Comparison of ENCODE assay signal across 27 cellular contexts in genomic region chr1:244209955-244210354, GRCh38.
DNase-seq lines count a peak whose midpoint lies in the region; ATAC-seq and TF ChIP-seq lines count a peak whose summit lies in the region.
"Had no signal": no experiment of that assay in that cellular context is flagged by ENCODE, and none has a peak within 500 bp of the region (broad histone marks: within the 10 kb centered on the region; RNA-seq: fewer than 3 reads in every experiment).

No MANE protein-coding gene starts in this region.

- peaks cover 10% of the 10 kb centered on the region for H3K4me1 Mint-ChIP-seq in stimulated activated memory B cell treated with anti-CD40 and anti-IgM and Interleukin-4, amounts not matched to agents 10 μg/mL and 1 μg/mL and 100 μg/mL, for 72 hours
- H3K4me1 Mint-ChIP-seq: CD4-positive, alpha-beta memory T cell had no signal

- no peaks in the 10 kb centered on the region for H3K27me3 Mint-ChIP-seq in stimulated activated memory B cell treated with anti-CD40 and anti-IgM and Interleukin-4, amounts not matched to agents 10 μg/mL and 1 μg/mL and 100 μg/mL, for 72 hours
- H3K27me3 Mint-ChIP-seq: CD4-positive, alpha-beta memory T cell had no signal

- no peaks in the 10 kb centered on the region for H3K79me2 ChIP-seq in GM23248 (ENCODE audit: insufficient read depth)

- H3F3A ChIP-seq in GM23248 (ENCODE audit: insufficient read depth) = no peaks in the 10 kb centered on the region

- in situ Hi-C loops in GM23248 (cut with MboI) = no loop called here

- no peak for TF ChIP-seq CTCF in NB4 (IDR thresholded peaks at IDR 0.05; ENCODE audit: low read depth, low read length)

- H3K4me3 Mint-ChIP-seq in stimulated activated memory B cell treated with anti-CD40 and anti-IgM and Interleukin-4, amounts not matched to agents 10 μg/mL and 1 μg/mL and 100 μg/mL, for 72 hours = no peak overlapping the region
- H3K4me3 Mint-ChIP-seq: CD4-positive, alpha-beta memory T cell; H9; naive thymus-derived CD4-positive, alpha-beta T cell had no signal

- WGBS in GM23248 (ENCODE audit: low coverage in 1 of 2, low lambda C conversion rate in 2 of 2, missing lambda C conversion rate in 2 of 2), 2 experiments = 56 to 58% methylated on average over 5 of the region's 5 CpGs

- H3K9ac ChIP-seq in GM23248 = no peak overlapping the region

- H3K9me2 ChIP-seq in GM23248 (ENCODE audit: insufficient read depth) = no peaks in the 10 kb centered on the region

- TF ChIP-seq POLR2A in NB4 (IDR thresholded peaks at IDR 0.05; ENCODE audit: extremely low read depth, insufficient read length) = no peak

- H3K4me1 ChIP-seq in GM23248 (ENCODE audit: insufficient read depth) = no peaks in the 10 kb centered on the region; the same call in 1 of the 2 replicates

- H3K4me3 ChIP-seq in NB4 (ENCODE audit: low read depth, low read length) (no peak overlapping the region), GM23248 (no peak overlapping the region)
- H3K4me3 ChIP-seq: gastroesophageal sphincter, psoas muscle had no signal

- H3K36me3 Mint-ChIP-seq in stimulated activated memory B cell treated with anti-CD40 and anti-IgM and Interleukin-4, amounts not matched to agents 10 μg/mL and 1 μg/mL and 100 μg/mL, for 72 hours = peaks cover 4% of the 10 kb centered on the region
- H3K36me3 Mint-ChIP-seq: CD4-positive, alpha-beta memory T cell; naive thymus-derived CD4-positive, alpha-beta T cell had no signal

- H3K36me3 ChIP-seq in GM23248 (ENCODE audit: low read depth) = no peaks in the 10 kb centered on the region
- H3K36me3 ChIP-seq: gastroesophageal sphincter had no signal

- H3K4me2 ChIP-seq in GM23248 (ENCODE audit: unreplicated experiment) = no peak overlapping the region

- no peak overlapping the region for H3K27ac Mint-ChIP-seq in stimulated activated memory B cell treated with anti-CD40 and anti-IgM and Interleukin-4, amounts not matched to agents 10 μg/mL and 1 μg/mL and 100 μg/mL, for 72 hours
- H3K27ac Mint-ChIP-seq: CD4-positive, alpha-beta memory T cell; H9; naive thymus-derived CD4-positive, alpha-beta T cell had no signal

- no peaks in the 10 kb centered on the region for H3K27me3 ChIP-seq in GM23248 (replicated peaks; ENCODE audit: insufficient read depth)
- H3K27me3 ChIP-seq: gastroesophageal sphincter had no signal

- H3K9me3 ChIP-seq in GM23248 (ENCODE audit: low read depth) = no peaks in the 10 kb centered on the region
- H3K9me3 ChIP-seq: gastroesophageal sphincter, psoas muscle had no signal

- peak; percentile 56 for ATAC-seq in stimulated activated memory B cell treated with anti-CD40 and anti-IgM and Interleukin-4, amounts not matched to agents 10 μg/mL and 1 μg/mL and 100 μg/mL, for 72 hours
- no peak for ATAC-seq in GM21423 (IDR thresholded peaks at IDR 0.05; ENCODE audit: unreplicated experiment)
- ATAC-seq: gastroesophageal sphincter; naive thymus-derived CD4-positive, alpha-beta T cell; psoas muscle had no signal

- peak; percentile 21 for DNase-seq in NCI-H146 (lab: John Stamatoyannopoulos, UW)
- no peak for DNase-seq in NCI-H146 treated with DMSO at 0.1 percent for 48 hours (lab: John Stamatoyannopoulos, UW; ENCODE audit: unreplicated experiment)
- DNase-seq in NB4 (ENCODE audit: low read depth) = peak; percentile 55
- DNase-seq in astrocyte of the hippocampus (ENCODE audit: low read depth, low spot score) = peak; percentile 14
- no peak for DNase-seq in GM23248
- no peak for DNase-seq in NCI-H1417 treated with DMSO at 0.1 percent for 48 hours (lab: John Stamatoyannopoulos, UW)
- DNase-seq: 8988T; activated CD4-positive, alpha-beta T cell treated with anti-CD3 and anti-CD28 coated beads for 4 hours; activated CD8-positive, alpha-beta memory T cell treated with anti-CD3 and anti-CD28 coated beads for 24 hours; activated gamma-delta T cell; activated T-cell treated with anti-CD3 and anti-CD28 coated beads, Interleukin-2, amount 50 U/mL, for 1 hour; CD4-positive, alpha-beta memory T cell; central memory CD4-positive, alpha-beta T cell; H9; hippocampal formation; KG1; naive thymus-derived CD4-positive, alpha-beta T cell; NCI-H1048; NCI-H187 treated with DMSO at 0.1 percent for 48 hours; NCI-H526 treated with DMSO at 0.1 percent for 48 hours; nucleus accumbens; psoas muscle; stimulated activated naive CD4-positive, alpha-beta T cell treated with Interleukin-2 at 50 U/mL for 16 hours; T-helper 2 cell had no signal

- no peaks in the 10 kb centered on the region for H4K20me1 ChIP-seq in GM23248 (ENCODE audit: insufficient read depth)

- H3K9me3 Mint-ChIP-seq in stimulated activated memory B cell treated with anti-CD40 and anti-IgM and Interleukin-4, amounts not matched to agents 10 μg/mL and 1 μg/mL and 100 μg/mL, for 72 hours = no peaks in the 10 kb centered on the region
- H3K9me3 Mint-ChIP-seq: CD4-positive, alpha-beta memory T cell had no signal

- H3K27ac ChIP-seq in GM23248 = no peak overlapping the region
- H3K27ac ChIP-seq: gastroesophageal sphincter had no signal

- no peak overlapping the region for H2AFZ ChIP-seq in GM23248

Comparison
In these comparisons a context has a peak if more than half of its experiments do, and no peak if none do; other contexts are left out.
1. DNase-seq: peak in NCI-H146 (single experiment), NB4 (single experiment) and astrocyte of the hippocampus (single experiment); none in NCI-H146 treated with DMSO at 0.1 percent for 48 hours (single experiment), GM23248 (single experiment) and NCI-H1417 treated with DMSO at 0.1 percent for 48 hours (single experiment).